Comparison of ENCODE assay signal across 28 cellular contexts in genomic region chr6:36516559-36516958, GRCh38. TPM values are rescaled to one million over a fixed set of nuclear protein-coding genes. Genes with fewer than 3 reads are reported as not detected.
DNase-seq lines count a peak whose midpoint lies in the region; ATAC-seq and TF ChIP-seq lines count a peak whose summit lies in the region.
"Had no signal": no experiment of that assay in that cellular context is flagged by ENCODE, and none has a peak within 500 bp of the region (broad histone marks: within the 10 kb centered on the region; RNA-seq: fewer than 3 reads in every experiment).

No MANE protein-coding gene starts in this region.

- H3K27me3 Mint-ChIP-seq in CD4-positive, alpha-beta memory T cell = no peaks in the 10 kb centered on the region
- no peaks in the 10 kb centered on the region for H3K27me3 Mint-ChIP-seq in effector memory CD8-positive, alpha-beta T cell
- H3K27me3 Mint-ChIP-seq: naive B cell had no signal

- intact Hi-C loops in CD4-positive, alpha-beta memory T cell (cut with micrococcal nuclease) = no loop called here

- no peaks in the 10 kb centered on the region for H3K27me3 ChIP-seq in SK-N-SH (ENCODE audit: insufficient read depth)
- no peaks in the 10 kb centered on the region for H3K27me3 ChIP-seq in CD4-positive, alpha-beta memory T cell (ENCODE audit: insufficient read depth, low read length)
- H3K27me3 ChIP-seq in neutrophil = no peaks in the 10 kb centered on the region
- H3K27me3 ChIP-seq: body of pancreas, ovary, right atrium auricular region, tibial artery had no signal

- peak; percentile 14 for DNase-seq in SK-N-SH
- DNase-seq in CD4-positive, alpha-beta memory T cell = no peak
- DNase-seq in effector memory CD8-positive, alpha-beta T cell = no peak
- no peak for DNase-seq in NCI-H2081 treated with DMSO at 0.1 percent for 48 hours (lab: John Stamatoyannopoulos, UW)
- no peak for DNase-seq in substantia nigra (lab: John Stamatoyannopoulos, UW)
- DNase-seq: 8988T; activated CD4-positive, CD25-positive, alpha-beta regulatory T cell; activated CD8-positive, alpha-beta memory T cell treated with anti-CD3 and anti-CD28 coated beads for 24 hours; activated T-cell treated with anti-CD3 and anti-CD28 coated beads, Interleukin-2, amount 50 U/mL, for 48 hours; body of pancreas; GDM1; head of caudate nucleus; KG1; naive B cell; NCI-H1436; NCI-H2107; NCI-H446; OCI-M1; ovary; stimulated activated CD4-positive, alpha-beta T cell treated with anti-CD3 and anti-CD28 coated beads, Interleukin-12 subunit alpha, Interleukin-12 subunit beta, amount 100 ng/mL, for 4 hours; stimulated activated CD4-positive, alpha-beta T cell treated with anti-CD3 and anti-CD28 coated beads, Interleukin-4, amount 100 ng/mL, for 4 hours; stimulated activated naive CD4-positive, alpha-beta T cell treated with Interleukin-2 at 50 U/mL for 16 hours; T1000; tibial artery had no signal

- no peak overlapping the region for H3K4me2 ChIP-seq in SK-N-SH

- no peaks in the 10 kb centered on the region for H3K9me2 ChIP-seq in SK-N-SH

- H3K36me3 ChIP-seq in SK-N-SH (replicated peaks in 1 of 2; ENCODE audit: control insufficient read depth in 1 of 2, insufficient read depth in 2 of 2, low read length in 1 of 2) (peaks cover 47 to 61% of the 10 kb centered on the region in 2 experiments), neutrophil (peaks cover 73% of the 10 kb centered on the region)
- H3K36me3 ChIP-seq in CD4-positive, alpha-beta memory T cell (ENCODE audit: insufficient read depth, low read length) = peaks cover 73% of the 10 kb centered on the region
- H3K36me3 ChIP-seq: ovary had no signal

- TF ChIP-seq CTCF in SK-N-SH (IDR thresholded peaks at IDR 0.05) (no peak), neutrophil (IDR thresholded peaks at IDR 0.05) (no peak)

- no peaks in the 10 kb centered on the region for H3F3A ChIP-seq in SK-N-SH (replicated peaks; ENCODE audit: insufficient read depth)

- no peaks in the 10 kb centered on the region for H4K20me1 ChIP-seq in SK-N-SH (ENCODE audit: insufficient read depth)

- H3K9ac ChIP-seq in SK-N-SH = no peak overlapping the region

- no peaks in the 10 kb centered on the region for H3K79me2 ChIP-seq in SK-N-SH (ENCODE audit: insufficient read depth)

- peaks cover 19 to 45% (median 37%) of the 10 kb centered on the region in 4 donors for H3K4me1 Mint-ChIP-seq in CD4-positive, alpha-beta memory T cell
- peaks cover 27 to 35% of the 10 kb centered on the region in 2 donors for H3K4me1 Mint-ChIP-seq in effector memory CD8-positive, alpha-beta T cell (ENCODE audit: low read depth in 2 of 2)

- CTCF ChIA-PET in SK-N-SH (lab: Yijun Ruan, JAX) = interaction anchor here (0.6 to 1.6 kb wide), 4 partner anchors 9 to 175 kb away, joined by 3 read pairs; no protein-coding TSS in a partner anchor
- CTCF ChIA-PET in CD4-positive, alpha-beta memory T cell (lab: Charles Lee; ENCODE audit: partially characterized antibody) = interaction anchor here (1.0 to 2.8 kb wide), 5 partner anchors 9 to 98 kb away, joined by 3 to 8 read pairs (median 4); no protein-coding TSS in a partner anchor

- no peaks in the 10 kb centered on the region for H3K9me3 Mint-ChIP-seq in CD4-positive, alpha-beta memory T cell
- no peaks in the 10 kb centered on the region for H3K9me3 Mint-ChIP-seq in effector memory CD8-positive, alpha-beta T cell
- H3K9me3 Mint-ChIP-seq: naive B cell had no signal

- H3K9me3 ChIP-seq in SK-N-SH (no peaks in the 10 kb centered on the region), neutrophil (no peaks in the 10 kb centered on the region)
- H3K9me3 ChIP-seq in CD4-positive, alpha-beta memory T cell (ENCODE audit: control insufficient read depth in 1 of 2, low read length in 2 of 2) = no peaks in the 10 kb centered on the region
- H3K9me3 ChIP-seq: body of pancreas, ovary, right atrium auricular region, tibial artery had no signal

- peak overlapping the region in 4 of 7 donors; percentile 23 to 77 (median 58) for H3K27ac Mint-ChIP-seq in CD4-positive, alpha-beta memory T cell
- peak overlapping the region; percentile 62 to 70 for H3K27ac Mint-ChIP-seq in effector memory CD8-positive, alpha-beta T cell

- H3K4me3 ChIP-seq in SK-N-SH (ENCODE audit: low read depth in 2 of 2, low read length in 1 of 2) = no peak overlapping the region
- H3K4me3 ChIP-seq in CD4-positive, alpha-beta memory T cell (ENCODE audit: low read length in 2 of 2) = no peak overlapping the region
- H3K4me3 ChIP-seq in neutrophil (ENCODE audit: low read depth in 1 of 2, low read length in 1 of 2) = no peak overlapping the region
- H3K4me3 ChIP-seq: body of pancreas, ovary, right atrium auricular region, tibial artery had no signal

- H3K27ac ChIP-seq in SK-N-SH (ENCODE audit: low read depth in 2 of 2, low read length in 1 of 2) = peak overlapping the region in 1 of 2 experiments; percentile 22; a peak in 1 of 4 replicates
- H3K27ac ChIP-seq in CD4-positive, alpha-beta memory T cell (ENCODE audit: low read depth, low read length) = no peak overlapping the region
- H3K27ac ChIP-seq in neutrophil = peak overlapping the region; percentile 86
- H3K27ac ChIP-seq in substantia nigra (ENCODE audit: low read depth, low read length, poor library complexity, severe bottlenecking) = no peak overlapping the region
- H3K27ac ChIP-seq: ovary, right atrium auricular region, tibial artery had no signal

- no peak for TF ChIP-seq EP300 in SK-N-SH (IDR thresholded peaks at IDR 0.05; ENCODE audit: borderline replicate concordance in 1 of 2, low read depth in 1 of 2, low read length in 1 of 2)

- WGBS in SK-N-SH (ENCODE audit: low lambda C conversion rate) = 87% methylated on average over 3 of the region's 4 CpGs

- H2AFZ ChIP-seq in SK-N-SH (ENCODE audit: low read depth) = no peak overlapping the region

- H3K4me3 Mint-ChIP-seq in CD4-positive, alpha-beta memory T cell = no peak overlapping the region
- no peak overlapping the region for H3K4me3 Mint-ChIP-seq in effector memory CD8-positive, alpha-beta T cell

- POLR2A ChIA-PET in SK-N-SH (lab: Yijun Ruan, JAX) = no interaction called here
- POLR2A ChIA-PET in CD4-positive, alpha-beta memory T cell (lab: Charles Lee; ENCODE audit: partially characterized antibody) = interaction anchor here (0.8 to 1.8 kb wide), 4 partner anchors 9 to 79 kb away, joined by 3 to 9 read pairs (median 3); no protein-coding TSS in a partner anchor

- ATAC-seq in SK-N-SH treated with all-trans-retinoic acid at 6 μM for 48 hours (no peak), HG03442 (IDR thresholded peaks at IDR 0.05; ENCODE audit: unreplicated experiment) (no peak)
- ATAC-seq in effector memory CD8-positive, alpha-beta T cell (replicated peaks) = no peak
- ATAC-seq: body of pancreas had no signal

- H3K4me1 ChIP-seq in SK-N-SH (ENCODE audit: control insufficient read depth in 1 of 2, insufficient read depth in 2 of 2, low read depth in 1 of 2, low read length in 1 of 2) = peaks cover 0 to 6% of the 10 kb centered on the region in 2 experiments; a peak in 2 of 4 replicates
- peaks cover 26% of the 10 kb centered on the region for H3K4me1 ChIP-seq in CD4-positive, alpha-beta memory T cell (ENCODE audit: insufficient read depth, low read length)
- peaks cover 13 to 20% of the 10 kb centered on the region in 2 experiments for H3K4me1 ChIP-seq in neutrophil (ENCODE audit: control insufficient read depth in 1 of 2, insufficient read depth in 1 of 2, low read depth in 1 of 2, low read length in 1 of 2)
- H3K4me1 ChIP-seq: right atrium auricular region, tibial artery had no signal

- H3K36me3 Mint-ChIP-seq in CD4-positive, alpha-beta memory T cell = peaks cover 57 to 76% of the 10 kb centered on the region in 2 donors
- peaks cover 93% of the 10 kb centered on the region for H3K36me3 Mint-ChIP-seq in effector memory CD8-positive, alpha-beta T cell (ENCODE audit: insufficient read depth)

- no peak for TF ChIP-seq RAD21 in SK-N-SH (IDR thresholded peaks at IDR 0.05; ENCODE audit: low read length)

TF ChIP-seq in SK-N-SH, 30 proteins besides CTCF, POLR2A, EP300 and RAD21 (continues in another document):
- no peak for TF ChIP-seq RXRA (IDR thresholded peaks at IDR 0.05; ENCODE audit: borderline replicate concordance, low read depth)

TF ChIP-seq in SK-N-SH treated with all-trans-retinoic acid at 6 μM for 48 hours, 23 proteins besides CTCF, POLR2A, EP300 and RAD21 (continues in another document):
- TF ChIP-seq ZFP3 (CRISPR knock-in tag; IDR thresholded peaks at IDR 0.05) (no peak), ARNTL (CRISPR knock-in tag; IDR thresholded peaks at IDR 0.05; ENCODE audit: borderline replicate concordance, low read depth) (no peak), TSHZ2 (CRISPR knock-in tag; IDR thresholded peaks at IDR 0.05) (no peak), TCF4 (CRISPR knock-in tag; IDR thresholded peaks at IDR 0.05; ENCODE audit: borderline replicate concordance) (no peak), ZFP30 (CRISPR knock-in tag; IDR thresholded peaks at IDR 0.05) (no peak), ZNF70 (CRISPR knock-in tag; IDR thresholded peaks at IDR 0.05) (no peak)

RNA-seq across cellular contexts. Expression of gene STK38, which starts 30.7 kb away (rescaled TPM):
- 10.2 and 12.0 TPM in 2 replicates for polyA plus RNA-seq in SK-N-SH (2012; rRNA removed)
- 11.0 and 11.9 TPM in 2 replicates for polyA plus RNA-seq in SK-N-SH (2012; cell fraction: cytosol; rRNA removed)
- polyA plus RNA-seq in SK-N-SH (2012; cell fraction: nucleus; rRNA removed) = 13.5 and 27.9 TPM in 2 replicates
- total RNA-seq in CD4-positive, alpha-beta memory T cell = 100 to 1,000 TPM; 186 to 190 TPM
- polyA plus RNA-seq in CD4-positive, alpha-beta memory T cell = 100 to 1,000 TPM in 1 of 2 donors, 10 to 100 TPM in 1; 54.3 to 124 TPM
